In genomic region chr10:50501899-50502556, GRCh38 we compare ENCODE assay signal across 9 cellular contexts.
DNase-seq lines count a peak whose midpoint lies in the region; ATAC-seq, FAIRE-seq and TF ChIP-seq lines count a peak whose summit lies in the region.
"Had no signal": no experiment of that assay in that cellular context is flagged by ENCODE, and none has a peak within 500 bp of the region (broad histone marks: within the 10 kb centered on the region; RNA-seq: fewer than 3 reads in every experiment).

No MANE protein-coding gene starts in this region.

- H3K27ac ChIP-seq in ovary: no peak overlapping the region
- no peak overlapping the region for H3K27ac ChIP-seq in coronary artery

- FAIRE-seq in H54 (lab: Jason Lieb, UNC): peak; percentile 6

- ATAC-seq in GM18511 (IDR thresholded peaks at IDR 0.05; ENCODE audit: unreplicated experiment): peak; percentile 51

- H3K9me3 Mint-ChIP-seq in T-helper 2 cell treated with Interferon-gamma antibody and Interleukin-4, amounts not matched to agents 5 μg/mL and 100 μg/mL, for 36 hours: no peaks in the 10 kb centered on the region

- no peaks in the 10 kb centered on the region for H3K36me3 ChIP-seq in ovary
- no peaks in the 10 kb centered on the region for H3K36me3 ChIP-seq in HAP-1 (replicated peaks)

- H3K4me3 ChIP-seq in ovary: no peak overlapping the region
- no peak overlapping the region for H3K4me3 ChIP-seq in HAP-1
- H3K4me3 ChIP-seq in coronary artery: no peak overlapping the region

- intact Hi-C loops in ovary (cut with DNase I): no loop called here

- H3K9me3 ChIP-seq in ovary (no peaks in the 10 kb centered on the region), HAP-1 (no peaks in the 10 kb centered on the region)

- peak overlapping the region; percentile 78 for H3K27ac Mint-ChIP-seq in T-helper 2 cell treated with Interferon-gamma antibody and Interleukin-4, amounts not matched to agents 5 μg/mL and 100 μg/mL, for 36 hours

- peaks cover 62% of the 10 kb centered on the region for H3K4me1 Mint-ChIP-seq in T-helper 2 cell treated with Interferon-gamma antibody and Interleukin-4, amounts not matched to agents 5 μg/mL and 100 μg/mL, for 36 hours (ENCODE audit: low read depth)

- TF ChIP-seq POLR2A in H54 (IDR thresholded peaks at IDR 0.05; ENCODE audit: low read depth, low read length) (no peak), ovary (IDR thresholded peaks at IDR 0.05) (no peak)

- TF ChIP-seq CTCF in ovary (IDR thresholded peaks at IDR 0.05) (no peak), coronary artery (IDR thresholded peaks at IDR 0.05) (no peak)

- no peaks in the 10 kb centered on the region for H3K27me3 Mint-ChIP-seq in T-helper 2 cell treated with Interferon-gamma antibody and Interleukin-4, amounts not matched to agents 5 μg/mL and 100 μg/mL, for 36 hours (ENCODE audit: low read depth)

- H3K4me3 Mint-ChIP-seq in T-helper 2 cell treated with Interferon-gamma antibody and Interleukin-4, amounts not matched to agents 5 μg/mL and 100 μg/mL, for 36 hours: peak overlapping the region; percentile 58

- no peak for TF ChIP-seq EP300 in ovary (IDR thresholded peaks at IDR 0.05)

- 71 to 86% (median 77%) methylated on average over 1 of the region's 1 CpG for WGBS in ovary, 3 donors

- DNase-seq in H54 (ENCODE audit: insufficient read length, low spot score): no peak
- DNase-seq in T-helper 2 cell treated with Interferon-gamma antibody and Interleukin-4, amounts not matched to agents 5 μg/mL and 100 μg/mL, for 36 hours (ENCODE audit: low spot score): peak; percentile 51
- DNase-seq in medulla oblongata (ENCODE audit: extremely low spot score): peak; percentile 15
- DNase-seq in ovary: no peak
- DNase-seq in HAP-1 (ENCODE audit: low spot score in 2 of 2): no peak
- DNase-seq in activated gamma-delta T cell treated with Interleukin-2 at 50 U/mL for 16 hours: no peak
- no peak for DNase-seq in coronary artery (ENCODE audit: low spot score)
- DNase-seq: anterior cingulate cortex had no signal

- peaks cover 5% of the 10 kb centered on the region for H3K4me1 ChIP-seq in ovary (ENCODE audit: insufficient read depth)
- H3K4me1 ChIP-seq in HAP-1: no peaks in the 10 kb centered on the region

- H3K36me3 Mint-ChIP-seq in T-helper 2 cell treated with Interferon-gamma antibody and Interleukin-4, amounts not matched to agents 5 μg/mL and 100 μg/mL, for 36 hours (ENCODE audit: low read depth): peaks cover 5% of the 10 kb centered on the region

- in situ Hi-C loops in HAP-1 (cut with MboI; ENCODE audit: low sequenced_read_pairs): no loop called here

- no peaks in the 10 kb centered on the region for H3K27me3 ChIP-seq in ovary
- H3K27me3 ChIP-seq in HAP-1 (ENCODE audit: low read depth): no peaks in the 10 kb centered on the region

Comparison
In these comparisons a context has a peak if more than half of its experiments do, and no peak if none do; other contexts are left out.
1. DNase-seq: peak in T-helper 2 cell treated with Interferon-gamma antibody and Interleukin-4, amounts not matched to agents 5 μg/mL and 100 μg/mL, for 36 hours (single experiment) and medulla oblongata (single experiment); none in H54 (single experiment), ovary (0 of 5), HAP-1 (0 of 2), activated gamma-delta T cell treated with Interleukin-2 at 50 U/mL for 16 hours (single experiment) and coronary artery (single experiment).